ENCODE assay signal across 16 cellular contexts in genomic region chr9:124802426-124802825, GRCh38. TPM values are rescaled to one million over a fixed set of nuclear protein-coding genes. Genes with fewer than 3 reads are reported as not detected.
A peak's percentile ranks its signal among the peaks of the same experiment; 100 is the strongest.
DNase-seq lines count a peak whose midpoint lies in the region; ATAC-seq lines count a peak whose summit lies in the region.
"Had no signal": no experiment of that assay in that cellular context is flagged by ENCODE, and none has a peak within 500 bp of the region (broad histone marks: within the 10 kb centered on the region; RNA-seq: fewer than 3 reads in every experiment).

No MANE protein-coding gene starts in this region.

- no peak for DNase-seq in left ventricle myocardium superior
- DNase-seq in left cardiac atrium, result no peak
- no peak for DNase-seq in sciatic nerve (ENCODE audit: low spot score)
- DNase-seq in HUDEP-2 (lab: John Stamatoyannopoulos, UW; ENCODE audit: unreplicated experiment in 76 of 76), result no peak
- no peak for DNase-seq in DMS79 treated with DMSO at 0.1 percent for 48 hours (lab: John Stamatoyannopoulos, UW)
- DNase-seq: 8988T, Karpas-422, NCI-H1417, NCI-H1930, NCI-H2171 treated with DMSO at 0.1 percent for 48 hours, NCI-H446 treated with DMSO at 0.1 percent for 48 hours, NCI-H748 treated with DMSO at 0.1 percent for 48 hours had no signal

- peak; percentile 17 for ATAC-seq in left ventricle myocardium superior
- no peak for ATAC-seq in left cardiac atrium
- peak; percentile 7 for ATAC-seq in sciatic nerve
- ATAC-seq in HG03378 (IDR thresholded peaks at IDR 0.05; ENCODE audit: unreplicated experiment), result no peak
- ATAC-seq in GM18858 (IDR thresholded peaks at IDR 0.05; ENCODE audit: unreplicated experiment), result no peak

- H3K36me3 Mint-ChIP-seq in dendritic cell treated with granulocyte-macrophage colony-stimulating factor and Interleukin-4, amounts not matched to agents 40 ng/mL and 50 ng/mL, for 4 days (ENCODE audit: low read depth), result no peaks in the 10 kb centered on the region

- H3K4me3 Mint-ChIP-seq in dendritic cell treated with granulocyte-macrophage colony-stimulating factor and Interleukin-4, amounts not matched to agents 40 ng/mL and 50 ng/mL, for 4 days, result no peak overlapping the region

- no peaks in the 10 kb centered on the region for H3K9me3 Mint-ChIP-seq in dendritic cell treated with granulocyte-macrophage colony-stimulating factor and Interleukin-4, amounts not matched to agents 40 ng/mL and 50 ng/mL, for 4 days

- peak overlapping the region; percentile 95 for H3K27ac Mint-ChIP-seq in dendritic cell treated with granulocyte-macrophage colony-stimulating factor and Interleukin-4, amounts not matched to agents 40 ng/mL and 50 ng/mL, for 4 days

- peaks cover 2% of the 10 kb centered on the region for H3K27me3 Mint-ChIP-seq in dendritic cell treated with granulocyte-macrophage colony-stimulating factor and Interleukin-4, amounts not matched to agents 40 ng/mL and 50 ng/mL, for 4 days

- intact Hi-C loops in left ventricle myocardium superior (cut with micrococcal nuclease) (no loop called here), left cardiac atrium (cut with DNase I) (no loop called here), sciatic nerve (cut with DNase I) (no loop called here)
- intact Hi-C loops in dendritic cell treated with granulocyte-macrophage colony-stimulating factor and Interleukin-4, amounts not matched to agents 40 ng/mL and 50 ng/mL, for 4 days (cut with micrococcal nuclease), result no loop called here

- H3K4me1 Mint-ChIP-seq in dendritic cell treated with granulocyte-macrophage colony-stimulating factor and Interleukin-4, amounts not matched to agents 40 ng/mL and 50 ng/mL, for 4 days (ENCODE audit: low read depth), result peaks cover 47% of the 10 kb centered on the region

RNA-seq across cellular contexts. Expression of gene OLFML2A, which starts 25.5 kb away (rescaled TPM):
- total RNA-seq in left ventricle myocardium superior, result 38.0 TPM
- total RNA-seq in left cardiac atrium, result 10 to 100 TPM; 19.4 to 24.6 TPM
- total RNA-seq in sciatic nerve, result 110 TPM

RNA-seq across cellular contexts. Expression of gene NR6A1, which starts 31.3 kb away (rescaled TPM):
- total RNA-seq in left ventricle myocardium superior, result 1.9 TPM
- 1 to 10 TPM; 1.2 to 1.3 TPM for total RNA-seq in left cardiac atrium
- 3.3 TPM for total RNA-seq in sciatic nerve

RNA-seq across cellular contexts. Expression of gene WDR38, which starts 50.8 kb away (rescaled TPM):
- total RNA-seq in left ventricle myocardium superior (not detected), left cardiac atrium (not detected), sciatic nerve (not detected)
- total RNA-seq: H4 had no signal

RNA-seq across cellular contexts. Expression of gene RPL35, which starts 59.3 kb away (rescaled TPM):
- total RNA-seq in left ventricle myocardium superior (676 TPM), left cardiac atrium (100 to 1,000 TPM; 814 to 826 TPM), sciatic nerve (855 TPM)

RNA-seq across cellular contexts. Expression of gene ARPC5L, which starts 59.5 kb away (rescaled TPM):
- total RNA-seq in left ventricle myocardium superior, result 41.1 TPM
- 10 to 100 TPM; 31.3 to 41.6 TPM for total RNA-seq in left cardiac atrium
- total RNA-seq in sciatic nerve, result 21.7 TPM

Comparison
In these comparisons a context has a peak if more than half of its experiments do, and no peak if none do; other contexts are left out.
1. ATAC-seq: peak in left ventricle myocardium superior (single experiment) and sciatic nerve (single experiment); none in left cardiac atrium (0 of 2), HG03378 (single experiment) and GM18858 (single experiment).